33 cellular contexts compared by ENCODE assay signal in genomic region chr3:51353566-51354140, GRCh38. TPM values are rescaled to one million over a fixed set of nuclear protein-coding genes. Genes with fewer than 3 reads are reported as not detected.
DNase-seq lines count a peak whose midpoint lies in the region; ATAC-seq and TF ChIP-seq lines count a peak whose summit lies in the region.
"Had no signal": no experiment of that assay in that cellular context is flagged by ENCODE, and none has a peak within 500 bp of the region (broad histone marks: within the 10 kb centered on the region; RNA-seq: fewer than 3 reads in every experiment).

No MANE protein-coding gene starts in this region.

- H3K27ac Mint-ChIP-seq in activated CD8-positive, alpha-beta memory T cell treated with anti-CD3 and anti-CD28 coated beads, Interleukin-2, amount 10 ng/mL, durations not matched to agents 7 days and 5 days = no peak overlapping the region
- H3K27ac Mint-ChIP-seq: CD8-positive, alpha-beta T cell; immature natural killer cell; progenitor cell of endocrine pancreas; stimulated activated memory B cell treated with anti-CD40 and anti-IgM and Interleukin-4, amounts not matched to agents 10 μg/mL and 1 μg/mL and 100 μg/mL, for 72 hours had no signal

- H3K4me1 ChIP-seq in testis (no peaks in the 10 kb centered on the region), ovary (ENCODE audit: insufficient read depth) (no peaks in the 10 kb centered on the region)
- H3K4me1 ChIP-seq: adrenal gland, right lobe of liver had no signal

- peaks cover 2% of the 10 kb centered on the region for H3K36me3 Mint-ChIP-seq in activated CD8-positive, alpha-beta memory T cell treated with anti-CD3 and anti-CD28 coated beads, Interleukin-2, amount 10 ng/mL, durations not matched to agents 7 days and 5 days
- H3K36me3 Mint-ChIP-seq: stimulated activated memory B cell treated with anti-CD40 and anti-IgM and Interleukin-4, amounts not matched to agents 10 μg/mL and 1 μg/mL and 100 μg/mL, for 72 hours had no signal

- H3K27ac ChIP-seq in testis (no peak overlapping the region), ovary (no peak overlapping the region)
- H3K27ac ChIP-seq: adrenal gland, epithelial cell of prostate, right lobe of liver, suprapubic skin had no signal

- TF ChIP-seq CTCF in testis (IDR thresholded peaks at IDR 0.05) = no peak
- TF ChIP-seq CTCF in ovary (IDR thresholded peaks at IDR 0.05) = no peak

- no peak overlapping the region for H3K4me3 Mint-ChIP-seq in activated CD8-positive, alpha-beta memory T cell treated with anti-CD3 and anti-CD28 coated beads, Interleukin-2, amount 10 ng/mL, durations not matched to agents 7 days and 5 days
- H3K4me3 Mint-ChIP-seq: brain; CD8-positive, alpha-beta T cell; immature natural killer cell; stimulated activated memory B cell treated with anti-CD40 and anti-IgM and Interleukin-4, amounts not matched to agents 10 μg/mL and 1 μg/mL and 100 μg/mL, for 72 hours had no signal

- H3K9me3 ChIP-seq in testis (no peaks in the 10 kb centered on the region), ovary (no peaks in the 10 kb centered on the region)
- H3K9me3 ChIP-seq: adrenal gland, right lobe of liver, suprapubic skin had no signal

- CTCF ChIA-PET in activated CD8-positive, alpha-beta memory T cell treated with anti-CD3 and anti-CD28 coated beads, Interleukin-2, amount 10 ng/mL, durations not matched to agents 7 days and 5 days (lab: Charles Lee) = no interaction called here

- WGBS in testis, 2 donors = 70 to 80% methylated on average over 1 of the region's 1 CpG
- 60 to 92% (median 78%) methylated on average over 1 of the region's 1 CpG for WGBS in ovary, 3 donors

- TF ChIP-seq POLR2A in testis (IDR thresholded peaks at IDR 0.05) (no peak), ovary (IDR thresholded peaks at IDR 0.05) (no peak)

- H3K4me3 ChIP-seq in testis (no peak overlapping the region), ovary (no peak overlapping the region)
- H3K4me3 ChIP-seq: adrenal gland, right lobe of liver, suprapubic skin had no signal

- no peaks in the 10 kb centered on the region for H3K27me3 ChIP-seq in testis
- no peaks in the 10 kb centered on the region for H3K27me3 ChIP-seq in ovary
- H3K27me3 ChIP-seq: adrenal gland, right lobe of liver, suprapubic skin had no signal

- DNase-seq in activated CD8-positive, alpha-beta memory T cell treated with anti-CD3 and anti-CD28 coated beads, Interleukin-2, amount 50 U/mL, for 48 hours = peak; percentile 49
- DNase-seq in activated CD8-positive, alpha-beta memory T cell treated with anti-CD3 and anti-CD28 coated beads, Interleukin-2, amount 10 ng/mL, durations not matched to agents 7 days and 5 days = no peak
- DNase-seq in M059J (ENCODE audit: low read depth) (peak; percentile 13), fibroblast of peridontal ligament (ENCODE audit: extremely low read depth) (peak; percentile 25), ureter (ENCODE audit: low spot score) (peak; percentile 23), testis (no peak), ovary (no peak)
- DNase-seq in activated CD4-positive, CD25-positive, alpha-beta regulatory T cell treated with anti-CD3 and anti-CD28 coated beads, Interleukin-2, amount 50 U/mL, for 72 hours = no peak
- DNase-seq: activated CD4-positive, alpha-beta T cell treated with anti-CD3 and anti-CD28 coated beads, Interleukin-2, amount 50 U/mL, for 48 hours; activated gamma-delta T cell treated with Interleukin-2 at 50 U/mL for 16 hours; activated T-cell treated with anti-CD3 and anti-CD28 coated beads for 4 hours; CD8-positive, alpha-beta T cell; effector CD8-positive, alpha-beta T cell; foreskin melanocyte; GF-D8; hippocampal formation; immature natural killer cell; left colon; mammary epithelial cell; NCI-H2081 treated with DMSO at 0.1 percent for 48 hours; NCI-H226; NCI-H69; right lobe of liver; SIG-M5; stimulated activated CD4-positive, alpha-beta T cell treated with anti-CD3 and anti-CD28 coated beads, Interleukin-4, amount 100 ng/mL, for 24 hours; T1000 had no signal

- intact Hi-C loops in testis (cut with DNase I; ENCODE audit: low total_unique reads) (no loop called here), ovary (cut with DNase I) (no loop called here)

- no peak for TF ChIP-seq EP300 in ovary (IDR thresholded peaks at IDR 0.05)

- no peaks in the 10 kb centered on the region for H3K4me1 Mint-ChIP-seq in activated CD8-positive, alpha-beta memory T cell treated with anti-CD3 and anti-CD28 coated beads, Interleukin-2, amount 10 ng/mL, durations not matched to agents 7 days and 5 days
- H3K4me1 Mint-ChIP-seq: brain; immature natural killer cell; stimulated activated memory B cell treated with anti-CD40 and anti-IgM and Interleukin-4, amounts not matched to agents 10 μg/mL and 1 μg/mL and 100 μg/mL, for 72 hours had no signal

- no peak for ATAC-seq in activated CD8-positive, alpha-beta memory T cell treated with anti-CD3 and anti-CD28 coated beads, Interleukin-2, amount 10 ng/mL, durations not matched to agents 7 days and 5 days
- ATAC-seq: CD8-positive, alpha-beta T cell; HepG2; left colon; right lobe of liver; stimulated activated memory B cell treated with anti-CD40 and anti-IgM and Interleukin-4, amounts not matched to agents 10 μg/mL and 1 μg/mL and 100 μg/mL, for 72 hours had no signal

- peaks cover 2% of the 10 kb centered on the region for H3K9me3 Mint-ChIP-seq in activated CD8-positive, alpha-beta memory T cell treated with anti-CD3 and anti-CD28 coated beads, Interleukin-2, amount 10 ng/mL, durations not matched to agents 7 days and 5 days (ENCODE audit: low read depth)
- H3K9me3 Mint-ChIP-seq: brain; CD8-positive, alpha-beta T cell; immature natural killer cell; stimulated activated memory B cell treated with anti-CD40 and anti-IgM and Interleukin-4, amounts not matched to agents 10 μg/mL and 1 μg/mL and 100 μg/mL, for 72 hours had no signal

- no peaks in the 10 kb centered on the region for H3K36me3 ChIP-seq in testis (ENCODE audit: low read depth, missing control alignments)
- H3K36me3 ChIP-seq in ovary = no peaks in the 10 kb centered on the region
- H3K36me3 ChIP-seq: adrenal gland, right lobe of liver, suprapubic skin had no signal

- H3K27me3 Mint-ChIP-seq in activated CD8-positive, alpha-beta memory T cell treated with anti-CD3 and anti-CD28 coated beads, Interleukin-2, amount 10 ng/mL, durations not matched to agents 7 days and 5 days = no peaks in the 10 kb centered on the region
- H3K27me3 Mint-ChIP-seq: brain, progenitor cell of endocrine pancreas had no signal

RNA-seq across cellular contexts. Expression of gene MANF, which starts 31.4 kb away (rescaled TPM):
- total RNA-seq in activated CD8-positive, alpha-beta memory T cell treated with anti-CD3 and anti-CD28 coated beads, Interleukin-2, amount 10 ng/mL, durations not matched to agents 7 days and 5 days = 100 to 1,000 TPM; 140 to 182 TPM
- total RNA-seq in M059J (2014; rRNA removed; shearing (Covaris generic)) = 190 and 279 TPM in 2 replicates
- total RNA-seq in ureter (90.4 TPM), testis (10 to 100 TPM; 48.6 to 62.8 TPM), ovary (10 to 100 TPM; 18.4 to 75.5 (median 43.4) TPM)
- polyA plus RNA-seq in testis (ENCODE audit: insufficient read depth, low read depth, low replicate concordance) (167 TPM), ovary (100 to 1,000 TPM in 1 of 2 donors, 10 to 100 TPM in 1; 35.0 to 105 TPM)

RNA-seq across cellular contexts. Expression of gene RBM15B, which starts 37.4 kb away (rescaled TPM):
- total RNA-seq in activated CD8-positive, alpha-beta memory T cell treated with anti-CD3 and anti-CD28 coated beads, Interleukin-2, amount 10 ng/mL, durations not matched to agents 7 days and 5 days = 10 to 100 TPM; 28.7 to 36.1 TPM
- 7.7 and 13.3 TPM in 2 replicates for total RNA-seq in M059J (2014; rRNA removed; shearing (Covaris generic))
- total RNA-seq in ureter = 34.3 TPM
- total RNA-seq in testis = 10 to 100 TPM; 33.9 to 41.4 TPM
- 27.1 TPM for polyA plus RNA-seq in testis (ENCODE audit: insufficient read depth, low read depth, low replicate concordance)
- total RNA-seq in ovary = 10 to 100 TPM; 21.3 to 40.2 (median 30.0) TPM
- polyA plus RNA-seq in ovary = 10 to 100 TPM; 16.1 to 19.6 TPM

Comparison
In these comparisons a context has a peak if more than half of its experiments do, and no peak if none do; other contexts are left out.
1. DNase-seq: peak in activated CD8-positive, alpha-beta memory T cell treated with anti-CD3 and anti-CD28 coated beads, Interleukin-2, amount 50 U/mL, for 48 hours (single experiment), M059J (single experiment), fibroblast of peridontal ligament (single experiment) and ureter (single experiment); none in activated CD8-positive, alpha-beta memory T cell treated with anti-CD3 and anti-CD28 coated beads, Interleukin-2, amount 10 ng/mL, durations not matched to agents 7 days and 5 days (single experiment), testis (single experiment), activated CD4-positive, CD25-positive, alpha-beta regulatory T cell treated with anti-CD3 and anti-CD28 coated beads, Interleukin-2, amount 50 U/mL, for 72 hours (single experiment) and ovary (0 of 5).